1 cellular context compared by ENCODE assay signal in the genomic region with DNA sequence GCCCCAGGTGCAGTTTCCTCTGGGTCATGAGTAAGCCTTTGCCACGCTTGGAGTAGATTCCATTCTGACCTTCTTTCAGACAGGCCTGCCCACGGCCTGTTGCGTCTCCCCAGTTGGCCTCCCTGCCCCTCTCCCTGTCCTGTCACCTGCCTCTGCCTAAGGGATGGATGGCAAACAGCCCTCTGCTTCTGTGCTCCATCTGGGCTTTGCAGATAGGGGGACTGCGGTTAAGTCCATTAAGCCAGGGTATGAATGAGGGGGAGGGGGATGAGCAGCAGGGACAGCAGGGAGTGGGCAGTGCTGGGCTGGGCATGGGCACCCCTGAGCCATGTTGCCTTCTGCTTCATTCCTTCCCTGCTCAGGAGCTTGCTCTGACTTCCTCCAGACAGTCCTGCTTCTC.
TF ChIP-seq lines count a peak whose summit lies in the region.

No MANE protein-coding gene starts in this region.

TF ChIP-seq in K562, 482 proteins besides CTCF, POLR2A, EP300 and RAD21 (continued from another document):
- TF ChIP-seq, protein P1, sequence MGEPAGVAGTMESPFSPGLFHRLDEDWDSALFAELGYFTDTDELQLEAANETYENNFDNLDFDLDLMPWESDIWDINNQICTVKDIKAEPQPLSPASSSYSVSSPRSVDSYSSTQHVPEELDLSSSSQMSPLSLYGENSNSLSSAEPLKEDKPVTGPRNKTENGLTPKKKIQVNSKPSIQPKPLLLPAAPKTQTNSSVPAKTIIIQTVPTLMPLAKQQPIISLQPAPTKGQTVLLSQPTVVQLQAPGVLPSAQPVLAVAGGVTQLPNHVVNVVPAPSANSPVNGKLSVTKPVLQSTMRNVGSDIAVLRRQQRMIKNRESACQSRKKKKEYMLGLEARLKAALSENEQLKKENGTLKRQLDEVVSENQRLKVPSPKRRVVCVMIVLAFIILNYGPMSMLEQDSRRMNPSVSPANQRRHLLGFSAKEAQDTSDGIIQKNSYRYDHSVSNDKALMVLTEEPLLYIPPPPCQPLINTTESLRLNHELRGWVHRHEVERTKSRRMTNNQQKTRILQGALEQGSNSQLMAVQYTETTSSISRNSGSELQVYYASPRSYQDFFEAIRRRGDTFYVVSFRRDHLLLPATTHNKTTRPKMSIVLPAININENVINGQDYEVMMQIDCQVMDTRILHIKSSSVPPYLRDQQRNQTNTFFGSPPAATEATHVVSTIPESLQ (CRISPR knock-in tag; IDR thresholded peaks at IDR 0.05) = no peak
- TF ChIP-seq, protein P2, sequence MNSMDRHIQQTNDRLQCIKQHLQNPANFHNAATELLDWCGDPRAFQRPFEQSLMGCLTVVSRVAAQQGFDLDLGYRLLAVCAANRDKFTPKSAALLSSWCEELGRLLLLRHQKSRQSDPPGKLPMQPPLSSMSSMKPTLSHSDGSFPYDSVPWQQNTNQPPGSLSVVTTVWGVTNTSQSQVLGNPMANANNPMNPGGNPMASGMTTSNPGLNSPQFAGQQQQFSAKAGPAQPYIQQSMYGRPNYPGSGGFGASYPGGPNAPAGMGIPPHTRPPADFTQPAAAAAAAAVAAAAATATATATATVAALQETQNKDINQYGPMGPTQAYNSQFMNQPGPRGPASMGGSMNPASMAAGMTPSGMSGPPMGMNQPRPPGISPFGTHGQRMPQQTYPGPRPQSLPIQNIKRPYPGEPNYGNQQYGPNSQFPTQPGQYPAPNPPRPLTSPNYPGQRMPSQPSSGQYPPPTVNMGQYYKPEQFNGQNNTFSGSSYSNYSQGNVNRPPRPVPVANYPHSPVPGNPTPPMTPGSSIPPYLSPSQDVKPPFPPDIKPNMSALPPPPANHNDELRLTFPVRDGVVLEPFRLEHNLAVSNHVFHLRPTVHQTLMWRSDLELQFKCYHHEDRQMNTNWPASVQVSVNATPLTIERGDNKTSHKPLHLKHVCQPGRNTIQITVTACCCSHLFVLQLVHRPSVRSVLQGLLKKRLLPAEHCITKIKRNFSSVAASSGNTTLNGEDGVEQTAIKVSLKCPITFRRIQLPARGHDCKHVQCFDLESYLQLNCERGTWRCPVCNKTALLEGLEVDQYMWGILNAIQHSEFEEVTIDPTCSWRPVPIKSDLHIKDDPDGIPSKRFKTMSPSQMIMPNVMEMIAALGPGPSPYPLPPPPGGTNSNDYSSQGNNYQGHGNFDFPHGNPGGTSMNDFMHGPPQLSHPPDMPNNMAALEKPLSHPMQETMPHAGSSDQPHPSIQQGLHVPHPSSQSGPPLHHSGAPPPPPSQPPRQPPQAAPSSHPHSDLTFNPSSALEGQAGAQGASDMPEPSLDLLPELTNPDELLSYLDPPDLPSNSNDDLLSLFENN (IDR thresholded peaks at IDR 0.05; ENCODE audit: low read depth in 2 of 2, low read length in 2 of 2) = no peak
- TF ChIP-seq, protein P3, sequence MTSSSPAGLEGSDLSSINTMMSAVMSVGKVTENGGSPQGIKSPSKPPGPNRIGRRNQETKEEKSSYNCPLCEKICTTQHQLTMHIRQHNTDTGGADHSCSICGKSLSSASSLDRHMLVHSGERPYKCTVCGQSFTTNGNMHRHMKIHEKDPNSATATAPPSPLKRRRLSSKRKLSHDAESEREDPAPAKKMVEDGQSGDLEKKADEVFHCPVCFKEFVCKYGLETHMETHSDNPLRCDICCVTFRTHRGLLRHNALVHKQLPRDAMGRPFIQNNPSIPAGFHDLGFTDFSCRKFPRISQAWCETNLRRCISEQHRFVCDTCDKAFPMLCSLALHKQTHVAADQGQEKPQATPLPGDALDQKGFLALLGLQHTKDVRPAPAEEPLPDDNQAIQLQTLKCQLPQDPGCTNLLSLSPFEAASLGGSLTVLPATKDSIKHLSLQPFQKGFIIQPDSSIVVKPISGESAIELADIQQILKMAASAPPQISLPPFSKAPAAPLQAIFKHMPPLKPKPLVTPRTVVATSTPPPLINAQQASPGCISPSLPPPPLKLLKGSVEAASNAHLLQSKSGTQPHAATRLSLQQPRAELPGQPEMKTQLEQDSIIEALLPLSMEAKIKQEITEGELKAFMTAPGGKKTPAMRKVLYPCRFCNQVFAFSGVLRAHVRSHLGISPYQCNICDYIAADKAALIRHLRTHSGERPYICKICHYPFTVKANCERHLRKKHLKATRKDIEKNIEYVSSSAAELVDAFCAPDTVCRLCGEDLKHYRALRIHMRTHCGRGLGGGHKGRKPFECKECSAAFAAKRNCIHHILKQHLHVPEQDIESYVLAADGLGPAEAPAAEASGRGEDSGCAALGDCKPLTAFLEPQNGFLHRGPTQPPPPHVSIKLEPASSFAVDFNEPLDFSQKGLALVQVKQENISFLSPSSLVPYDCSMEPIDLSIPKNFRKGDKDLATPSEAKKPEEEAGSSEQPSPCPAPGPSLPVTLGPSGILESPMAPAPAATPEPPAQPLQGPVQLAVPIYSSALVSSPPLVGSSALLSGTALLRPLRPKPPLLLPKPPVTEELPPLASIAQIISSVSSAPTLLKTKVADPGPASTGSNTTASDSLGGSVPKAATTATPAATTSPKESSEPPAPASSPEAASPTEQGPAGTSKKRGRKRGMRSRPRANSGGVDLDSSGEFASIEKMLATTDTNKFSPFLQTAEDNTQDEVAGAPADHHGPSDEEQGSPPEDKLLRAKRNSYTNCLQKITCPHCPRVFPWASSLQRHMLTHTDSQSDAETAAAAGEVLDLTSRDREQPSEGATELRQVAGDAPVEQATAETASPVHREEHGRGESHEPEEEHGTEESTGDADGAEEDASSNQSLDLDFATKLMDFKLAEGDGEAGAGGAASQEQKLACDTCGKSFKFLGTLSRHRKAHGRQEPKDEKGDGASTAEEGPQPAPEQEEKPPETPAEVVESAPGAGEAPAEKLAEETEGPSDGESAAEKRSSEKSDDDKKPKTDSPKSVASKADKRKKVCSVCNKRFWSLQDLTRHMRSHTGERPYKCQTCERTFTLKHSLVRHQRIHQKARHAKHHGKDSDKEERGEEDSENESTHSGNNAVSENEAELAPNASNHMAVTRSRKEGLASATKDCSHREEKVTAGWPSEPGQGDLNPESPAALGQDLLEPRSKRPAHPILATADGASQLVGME (CRISPR knock-in tag; IDR thresholded peaks at IDR 0.05) = no peak
- TF ChIP-seq TCF3 (CRISPR knock-in tag; IDR thresholded peaks at IDR 0.05) = peak; percentile 75
- TF ChIP-seq CBFA2T3 (IDR thresholded peaks at IDR 0.05) = peak; percentile 44; the same call in 1 of the 2 replicates
- no peak for TF ChIP-seq KAT7 (CRISPR knock-in tag; IDR thresholded peaks at IDR 0.05; ENCODE audit: borderline replicate concordance)
- TF ChIP-seq, protein P4, sequence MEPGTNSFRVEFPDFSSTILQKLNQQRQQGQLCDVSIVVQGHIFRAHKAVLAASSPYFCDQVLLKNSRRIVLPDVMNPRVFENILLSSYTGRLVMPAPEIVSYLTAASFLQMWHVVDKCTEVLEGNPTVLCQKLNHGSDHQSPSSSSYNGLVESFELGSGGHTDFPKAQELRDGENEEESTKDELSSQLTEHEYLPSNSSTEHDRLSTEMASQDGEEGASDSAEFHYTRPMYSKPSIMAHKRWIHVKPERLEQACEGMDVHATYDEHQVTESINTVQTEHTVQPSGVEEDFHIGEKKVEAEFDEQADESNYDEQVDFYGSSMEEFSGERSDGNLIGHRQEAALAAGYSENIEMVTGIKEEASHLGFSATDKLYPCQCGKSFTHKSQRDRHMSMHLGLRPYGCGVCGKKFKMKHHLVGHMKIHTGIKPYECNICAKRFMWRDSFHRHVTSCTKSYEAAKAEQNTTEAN (CRISPR knock-in tag; IDR thresholded peaks at IDR 0.05) = no peak
- no peak for TF ChIP-seq RFX5 (IDR thresholded peaks at IDR 0.05; ENCODE audit: low read depth, low read length)
